ENCODE assay signal across 8 cellular contexts in genomic region chr17:43338886-43339516, GRCh38. TPM values are rescaled to one million over a fixed set of nuclear protein-coding genes. Genes with fewer than 3 reads are reported as not detected.
DNase-seq lines count a peak whose midpoint lies in the region; ATAC-seq and TF ChIP-seq lines count a peak whose summit lies in the region.

No MANE protein-coding gene starts in this region.

- H2AFZ ChIP-seq in KMS-11 (ENCODE audit: low read depth) = no peak overlapping the region

- H3K36me3 Mint-ChIP-seq in CD4-positive, alpha-beta memory T cell = no peaks in the 10 kb centered on the region

- H3K4me3 Mint-ChIP-seq in CD4-positive, alpha-beta memory T cell = no peak overlapping the region

- no peak for ATAC-seq in Right ventricle myocardium inferior
- no peak for ATAC-seq in GM19328 (IDR thresholded peaks at IDR 0.05; ENCODE audit: unreplicated experiment)
- no peak for ATAC-seq in HG02973 (IDR thresholded peaks at IDR 0.05; ENCODE audit: unreplicated experiment)

- DNase-seq in CD4-positive, alpha-beta memory T cell = peak; percentile 45 to 63 (median 53)
- DNase-seq in RKO (ENCODE audit: low spot score) (peak; percentile 80), Right ventricle myocardium inferior (ENCODE audit: missing footprints) (peak; percentile 81), renal cortical epithelial cell (ENCODE audit: low read depth) (peak; percentile 59)
- peak; percentile 8 to 58 (median 37) for DNase-seq in activated naive CD4-positive, alpha-beta T cell (lab: John Stamatoyannopoulos, UW)

- H3K27me3 ChIP-seq in CD4-positive, alpha-beta memory T cell (ENCODE audit: insufficient read depth, low read length) = no peaks in the 10 kb centered on the region
- no peaks in the 10 kb centered on the region for H3K27me3 ChIP-seq in KMS-11 (ENCODE audit: insufficient read depth, low read depth)

- no peak overlapping the region for H3K4me2 ChIP-seq in KMS-11

- H3K9ac ChIP-seq in KMS-11 = no peak overlapping the region

- H3K79me2 ChIP-seq in KMS-11 (ENCODE audit: insufficient read depth, low read depth) = no peaks in the 10 kb centered on the region

- no peaks in the 10 kb centered on the region for H3K9me3 ChIP-seq in CD4-positive, alpha-beta memory T cell (ENCODE audit: control insufficient read depth in 1 of 2, low read length in 2 of 2)

- H3K4me1 Mint-ChIP-seq in CD4-positive, alpha-beta memory T cell = peaks cover 2 to 16% (median 7%) of the 10 kb centered on the region in 4 donors

- H4K20me1 ChIP-seq in KMS-11 (ENCODE audit: insufficient read depth) = no peaks in the 10 kb centered on the region

- H3K27ac Mint-ChIP-seq in CD4-positive, alpha-beta memory T cell = no peak overlapping the region

- peaks cover 0 to 5% of the 10 kb centered on the region in 2 donors for H3K27me3 Mint-ChIP-seq in CD4-positive, alpha-beta memory T cell

- no peaks in the 10 kb centered on the region for H3K9me3 Mint-ChIP-seq in CD4-positive, alpha-beta memory T cell

- no peak overlapping the region for H3K27ac ChIP-seq in CD4-positive, alpha-beta memory T cell (ENCODE audit: low read depth, low read length)
- no peak overlapping the region for H3K27ac ChIP-seq in KMS-11

- POLR2A ChIA-PET in CD4-positive, alpha-beta memory T cell (lab: Charles Lee; ENCODE audit: partially characterized antibody) = interaction anchor here (1.0 to 2.1 kb wide), 6 partner anchors 22 to 127 kb away, joined by 3 to 14 read pairs (median 5); partner anchors contain the start of gene TMEM106A

- no peak overlapping the region for H3K4me3 ChIP-seq in CD4-positive, alpha-beta memory T cell (ENCODE audit: low read length in 2 of 2)
- no peak overlapping the region for H3K4me3 ChIP-seq in KMS-11 (IDR thresholded peaks at IDR 0.05; ENCODE audit: insufficient read depth, low read depth, low read length)

- H3K4me1 ChIP-seq in CD4-positive, alpha-beta memory T cell (ENCODE audit: insufficient read depth, low read length) = peaks cover 2% of the 10 kb centered on the region
- H3K4me1 ChIP-seq in KMS-11 (ENCODE audit: low read depth, poor library complexity, severe bottlenecking) = peaks cover 7% of the 10 kb centered on the region

- peak; percentile 71 for TF ChIP-seq CTCF in KMS-11 (conservative IDR thresholded peaks at IDR 0.05; ENCODE audit: low read depth, low read length)

- intact Hi-C loops in CD4-positive, alpha-beta memory T cell (cut with micrococcal nuclease) = loop anchor here (1.0 to 5.0 kb wide), 5 partner anchors 24 to 496 kb away; partner anchors contain the start of genes DHX8, IFI35 and VAT1
- intact Hi-C loops in Right ventricle myocardium inferior (cut with DNase I) = loop anchor here (10.0 kb wide), 1 partner anchor 314 kb away; the partner anchor contains the start of genes RND2 and VAT1

- CTCF ChIA-PET in CD4-positive, alpha-beta memory T cell (lab: Charles Lee; ENCODE audit: partially characterized antibody) = interaction anchor here (0.9 to 9.3 kb wide), 25 partner anchors 9 to 505 kb away, joined by 3 to 208 read pairs (median 4); partner anchors contain the start of genes DHX8, NBR1, PSME3 and RPL27

- no peaks in the 10 kb centered on the region for H3K36me3 ChIP-seq in CD4-positive, alpha-beta memory T cell (ENCODE audit: insufficient read depth, low read length)
- no peaks in the 10 kb centered on the region for H3K36me3 ChIP-seq in KMS-11 (ENCODE audit: insufficient read depth)

RNA-seq across cellular contexts. Expression of gene ARL4D, which starts 59.8 kb away (rescaled TPM):
- total RNA-seq in CD4-positive, alpha-beta memory T cell = 1 to 10 TPM; 1.5 to 1.6 TPM
- polyA plus RNA-seq in CD4-positive, alpha-beta memory T cell = 1 to 10 TPM; 2.3 to 6.8 TPM
- total RNA-seq in Right ventricle myocardium inferior (8.4 TPM), renal cortical epithelial cell (17.2 and 26.5 TPM in 2 replicates)
